11 cellular contexts compared by ENCODE assay signal in the genomic region with DNA sequence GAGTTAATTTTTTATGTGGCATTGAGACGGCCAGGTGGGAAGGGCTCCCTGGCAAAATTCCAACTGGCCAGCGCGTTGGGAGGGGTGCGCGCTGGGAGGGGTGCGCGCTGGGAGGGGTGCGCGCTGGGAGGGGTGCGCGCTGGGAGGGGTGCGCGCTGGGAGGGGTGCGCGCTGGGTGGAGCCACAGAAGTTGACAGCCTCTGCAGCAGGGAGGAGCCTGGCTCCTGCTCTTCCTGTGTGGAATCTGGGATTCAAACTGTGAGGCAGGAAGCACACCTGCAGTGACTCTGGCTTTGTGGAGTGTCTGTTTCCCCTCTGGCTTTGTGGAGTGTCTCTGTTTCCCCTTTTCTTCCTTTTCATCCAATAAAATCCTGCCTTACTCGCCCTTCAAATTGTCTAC.
DNase-seq lines count a peak whose midpoint lies in the region; ATAC-seq and TF ChIP-seq lines count a peak whose summit lies in the region.
"Had no signal": no experiment of that assay in that cellular context is flagged by ENCODE, and none has a peak within 500 bp of the region (broad histone marks: within the 10 kb centered on the region; RNA-seq: fewer than 3 reads in every experiment).

No MANE protein-coding gene starts in this region.

- TF ChIP-seq CTCF in epithelial cell of esophagus (IDR thresholded peaks at IDR 0.05; ENCODE audit: insufficient read depth, low read depth, low read length, missing control alignments) (no peak), omental fat pad (IDR thresholded peaks at IDR 0.05) (no peak), lower leg skin (IDR thresholded peaks at IDR 0.05) (no peak)

- H3K4me3 ChIP-seq in epithelial cell of esophagus (ENCODE audit: low read length) (peak overlapping the region; percentile 15), lower leg skin (ENCODE audit: low read depth, poor library complexity, severe bottlenecking) (no peak overlapping the region)
- H3K4me3 ChIP-seq: BLaER1 treated with 17β-estradiol and CSF1 and Interleukin-3, amounts not matched to agents 10 nM and 100 nM had no signal

- DNase-seq in Daoy (ENCODE audit: low read depth) (peak; percentile 15), NCI-H345 (lab: John Stamatoyannopoulos, UW) (peak; percentile 78), epithelial cell of esophagus (ENCODE audit: low read depth) (peak; percentile 15), omental fat pad (ENCODE audit: low spot score) (no peak), lower leg skin (ENCODE audit: low spot score in 2 of 2) (no peak), NCI-H2171 treated with DMSO at 0.1 percent for 48 hours (lab: John Stamatoyannopoulos, UW) (no peak)
- no peak for DNase-seq in activated CD4-positive, CD25-positive, alpha-beta regulatory T cell treated with anti-CD3 and anti-CD28 coated beads, Interleukin-2, amount 50 U/mL, for 72 hours
- DNase-seq: activated B cell treated with CpG ODN at 0.5 μM for 24 hours; stimulated activated CD4-positive, alpha-beta T cell treated with anti-CD3 and anti-CD28 coated beads, Interleukin-12 subunit alpha, Interleukin-12 subunit beta, amount 100 ng/mL, for 4 hours had no signal

- peak; percentile 41 for ATAC-seq in omental fat pad (ENCODE audit: low FRiP score)
- ATAC-seq in GM18511 (IDR thresholded peaks at IDR 0.05; ENCODE audit: unreplicated experiment) = no peak

- WGBS in lower leg skin, 2 donors = 2 to 6% methylated on average over 16 of the region's 16 CpGs

- no peak for TF ChIP-seq POLR2A in lower leg skin (IDR thresholded peaks at IDR 0.05)

- intact Hi-C loops in lower leg skin (cut with DNase I; ENCODE audit: low total_unique reads) = no loop called here

Comparison
In these comparisons a context has a peak if more than half of its experiments do, and no peak if none do; other contexts are left out.
1. DNase-seq: peak in Daoy (single experiment), NCI-H345 (single experiment) and epithelial cell of esophagus (single experiment); none in omental fat pad (single experiment), lower leg skin (0 of 2), NCI-H2171 treated with DMSO at 0.1 percent for 48 hours (single experiment) and activated CD4-positive, CD25-positive, alpha-beta regulatory T cell treated with anti-CD3 and anti-CD28 coated beads, Interleukin-2, amount 50 U/mL, for 72 hours (single experiment).